11 cellular contexts compared by ENCODE assay signal in the genomic region with DNA sequence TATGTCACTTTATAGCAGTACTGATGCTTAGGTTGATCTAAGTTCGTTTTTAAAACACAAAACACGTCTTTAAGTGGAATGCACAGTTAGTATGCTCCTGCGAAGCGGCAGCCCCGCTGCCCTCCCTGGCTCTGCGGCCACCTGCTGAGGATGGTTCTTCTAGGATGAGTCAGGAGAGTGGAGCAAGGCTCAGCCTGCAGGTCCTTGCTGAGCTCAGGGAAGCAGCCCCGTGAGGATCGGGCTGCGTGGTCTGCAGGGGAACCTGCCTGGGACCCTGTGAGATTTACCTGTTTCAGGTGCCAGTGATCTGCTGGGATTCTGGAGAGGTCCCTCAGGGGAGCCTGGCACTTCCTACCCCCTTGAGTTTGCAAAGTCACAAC. TPM values are rescaled to one million over a fixed set of nuclear protein-coding genes. Genes with fewer than 3 reads are reported as not detected.
DNase-seq lines count a peak whose midpoint lies in the region; ATAC-seq and TF ChIP-seq lines count a peak whose summit lies in the region.
"Had no signal": no experiment of that assay in that cellular context is flagged by ENCODE, and none has a peak within 500 bp of the region (broad histone marks: within the 10 kb centered on the region; RNA-seq: fewer than 3 reads in every experiment).

No MANE protein-coding gene starts in this region.

- ATAC-seq in heart right ventricle (no peak), left cardiac atrium (no peak), aorta (ENCODE audit: low FRiP score) (no peak)

- H3K4me1 ChIP-seq in heart right ventricle (peaks cover 24 to 66% (median 52%) of the 10 kb centered on the region in 9 donors), aorta (ENCODE audit: control insufficient read depth in 1 of 2, insufficient read depth in 2 of 2, low read length in 2 of 2) (peaks cover 2 to 9% of the 10 kb centered on the region in 2 donors), prostate gland (replicated peaks) (peaks cover 30% of the 10 kb centered on the region)

- no peaks in the 10 kb centered on the region for H3K9me3 ChIP-seq in heart right ventricle
- H3K9me3 ChIP-seq in aorta (ENCODE audit: control insufficient read depth, low read length): no peaks in the 10 kb centered on the region
- no peaks in the 10 kb centered on the region for H3K9me3 ChIP-seq in prostate gland

- intact Hi-C loops in heart right ventricle (cut with DNase I): loop anchor here in 1 of 10 donors (10.0 kb wide), 1 partner anchor 54 kb away; a partner anchor contains a TSS
- intact Hi-C loops in left cardiac atrium (cut with DNase I): no loop called here
- intact Hi-C loops in aorta (cut with DNase I): no loop called here
- intact Hi-C loops in prostate gland (cut with DNase I): no loop called here

- TF ChIP-seq CTCF in heart right ventricle (IDR thresholded peaks at IDR 0.05): no peak
- TF ChIP-seq CTCF in prostate gland (IDR thresholded peaks at IDR 0.05): no peak
- no peak for TF ChIP-seq CTCF in GM10266 (IDR thresholded peaks at IDR 0.05; ENCODE audit: control insufficient read depth, insufficient read depth, low read depth, missing control alignments)

- no peak for TF ChIP-seq POLR2A in prostate gland (IDR thresholded peaks at IDR 0.05)

- WGBS in heart right ventricle, 2 donors: 95 to 96% methylated on average over 9 of the region's 9 CpGs
- 86 to 89% methylated on average over 9 of the region's 9 CpGs for WGBS in aorta, 2 donors
- 91% methylated on average over 9 of the region's 9 CpGs for WGBS in prostate gland

- DNase-seq in heart right ventricle (no peak), left cardiac atrium (no peak), aorta (peak in 1 of 2 donors; percentile 48), prostate gland (ENCODE audit: low spot score) (no peak), GM10266 (ENCODE audit: extremely low spot score) (no peak)
- DNase-seq in effector CD4-positive, alpha-beta T cell: no peak
- DNase-seq: activated CD4-positive, alpha-beta T cell treated with anti-CD3 and anti-CD28 coated beads, Interleukin-2, amount 50 U/mL, for 48 hours had no signal

- H3K27ac ChIP-seq in heart right ventricle (peak overlapping the region in 6 of 10 donors; percentile 82 to 96 (median 94)), angular gyrus (ENCODE audit: low read depth, low read length) (peak overlapping the region; percentile 92), layer of hippocampus (ENCODE audit: low read depth, low read length) (peak overlapping the region; percentile 22), aorta (ENCODE audit: low read depth in 1 of 2, low read length in 2 of 2) (peak overlapping the region; percentile 68 to 98), prostate gland (no peak overlapping the region)
- H3K27ac ChIP-seq: KMS-11, spleen had no signal

- H3K27me3 ChIP-seq in heart right ventricle: no peaks in the 10 kb centered on the region
- no peaks in the 10 kb centered on the region for H3K27me3 ChIP-seq in layer of hippocampus (ENCODE audit: control insufficient read depth, insufficient read depth, low read length)
- H3K27me3 ChIP-seq in aorta (ENCODE audit: control insufficient read depth in 1 of 2, insufficient read depth in 2 of 2, low read length in 1 of 2): no peaks in the 10 kb centered on the region
- H3K27me3 ChIP-seq in prostate gland (replicated peaks; ENCODE audit: insufficient read depth): no peaks in the 10 kb centered on the region
- H3K27me3 ChIP-seq: spleen had no signal

- H3K36me3 ChIP-seq in heart right ventricle (peaks cover 0 to 27% (median 0%) of the 10 kb centered on the region in 9 donors), aorta (ENCODE audit: control insufficient read depth in 1 of 2, insufficient read depth in 2 of 2, low read length in 1 of 2) (no peaks in the 10 kb centered on the region), prostate gland (no peaks in the 10 kb centered on the region)

- H3K4me3 ChIP-seq in heart right ventricle (no peak overlapping the region), aorta (ENCODE audit: low read length in 2 of 2) (no peak overlapping the region), prostate gland (no peak overlapping the region)
- H3K4me3 ChIP-seq: spleen had no signal

RNA-seq across cellular contexts. Expression of a gene that starts 57.5 kb away (rescaled TPM):
- 10 to 100 TPM; 14.0 to 27.8 (median 19.6) TPM for total RNA-seq in heart right ventricle
- polyA plus RNA-seq in heart right ventricle: 10 to 100 TPM; 14.5 to 17.6 TPM
- total RNA-seq in left cardiac atrium: 10 to 100 TPM; 10.2 to 23.4 TPM
- total RNA-seq in aorta: 10 to 100 TPM; 26.8 to 38.7 TPM
- 10 to 100 TPM in 1 of 2 donors, 1 to 10 TPM in 1; 8.6 to 17.9 TPM for polyA plus RNA-seq in aorta
- 10 to 100 TPM; 19.7 to 19.9 TPM for total RNA-seq in prostate gland

Comparison
In these comparisons a context has a peak if more than half of its experiments do, and no peak if none do; other contexts are left out.
1. H3K27ac ChIP-seq: peak in heart right ventricle (6 of 10), angular gyrus (single experiment), layer of hippocampus (single experiment) and aorta (2 of 2); none in prostate gland (0 of 2).